33 cellular contexts compared by ENCODE assay signal in the genomic region with DNA sequence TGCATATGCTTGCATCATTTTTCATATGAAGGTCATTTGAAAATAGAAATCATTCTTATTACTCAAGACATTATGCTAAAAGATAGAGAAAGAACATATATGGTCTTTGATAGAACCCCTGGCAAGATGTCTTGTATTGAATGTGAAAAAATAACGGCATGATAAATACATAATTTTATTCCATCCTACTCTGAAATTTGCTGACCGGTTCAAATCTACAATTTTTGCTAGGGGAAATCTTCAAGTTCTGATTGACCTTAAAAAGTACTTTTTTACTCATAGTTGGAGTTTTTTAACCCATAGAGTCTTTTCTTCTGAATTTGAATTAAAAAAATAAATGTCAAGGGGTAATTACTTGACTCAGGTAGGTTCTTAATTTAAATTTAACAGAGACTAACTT.
DNase-seq lines count a peak whose midpoint lies in the region; ATAC-seq, FAIRE-seq and TF ChIP-seq lines count a peak whose summit lies in the region.
"Had no signal": no experiment of that assay in that cellular context is flagged by ENCODE, and none has a peak within 500 bp of the region (broad histone marks: within the 10 kb centered on the region; RNA-seq: fewer than 3 reads in every experiment).

No MANE protein-coding gene starts in this region.

- BruUV-seq in HepG2 (replicated peaks; lab: Mats Ljungman, UMichigan) (no TSS peak), IMR-90 (replicated peaks; lab: Mats Ljungman, UMichigan) (no TSS peak), K562 (replicated peaks; lab: Mats Ljungman, UMichigan) (no TSS peak)

- no peak overlapping the region for H3K27ac ChIP-seq in HepG2 (ENCODE audit: extremely low read length, insufficient read depth, low read length)
- no peak overlapping the region for H3K27ac ChIP-seq in right lobe of liver
- no peak overlapping the region for H3K27ac ChIP-seq in A549
- no peak overlapping the region for H3K27ac ChIP-seq in IMR-90 (ENCODE audit: insufficient read depth, low read length)
- H3K27ac ChIP-seq in K562 (ENCODE audit: extremely low read depth, low read depth, low read length) = no peak overlapping the region
- H3K27ac ChIP-seq: BLaER1; BLaER1 treated with 17β-estradiol and CSF1 and Interleukin-3, amounts not matched to agents 10 nM and 100 nM; C4-2B had no signal

- no peak overlapping the region for H3K4me3 ChIP-seq in HepG2 (replicated peaks in 1 of 3; ENCODE audit: insufficient read depth in 1 of 3, low read depth in 2 of 3, low read length in 3 of 3)
- no peak overlapping the region for H3K4me3 ChIP-seq in right lobe of liver
- H3K4me3 ChIP-seq in A549 = no peak overlapping the region
- no peak overlapping the region for H3K4me3 ChIP-seq in IMR-90 (ENCODE audit: insufficient read depth, low read depth, low read length)
- H3K4me3 ChIP-seq in K562 = no peak overlapping the region
- H3K4me3 ChIP-seq: BLaER1; BLaER1 treated with 17β-estradiol and CSF1 and Interleukin-3, amounts not matched to agents 10 nM and 100 nM had no signal

- TF ChIP-seq EP300 in HepG2 (IDR thresholded peaks at IDR 0.05; ENCODE audit: low read depth in 2 of 2, low read length in 2 of 2) = no peak
- no peak for TF ChIP-seq EP300 in HepG2 (CRISPR knock-in tag; IDR thresholded peaks at IDR 0.05; ENCODE audit: borderline replicate concordance)
- no peak for TF ChIP-seq EP300 in A549 (IDR thresholded peaks at IDR 0.05)
- TF ChIP-seq EP300 in K562 (IDR thresholded peaks at IDR 0.05; ENCODE audit: low read length) = no peak

- ATAC-seq in HepG2 (no peak), right lobe of liver (no peak), A549 (no peak), IMR-90 (ENCODE audit: low read depth) (no peak), K562 (no peak), GM21447 (IDR thresholded peaks at IDR 0.05; ENCODE audit: unreplicated experiment) (no peak)
- ATAC-seq: CD8-positive, alpha-beta T cell had no signal

- no peak overlapping the region for H2BK120ac ChIP-seq in IMR-90 (ENCODE audit: low read depth, low read length)

- TF ChIP-seq CTCF in HepG2 (CRISPR knock-in tag; IDR thresholded peaks at IDR 0.05) = no peak
- TF ChIP-seq CTCF in right lobe of liver (IDR thresholded peaks at IDR 0.05) = no peak
- TF ChIP-seq CTCF in A549 (IDR thresholded peaks at IDR 0.05) = no peak
- TF ChIP-seq CTCF in IMR-90 (conservative IDR thresholded peaks at IDR 0.05; ENCODE audit: low read depth, low read length) = no peak
- TF ChIP-seq CTCF in K562 (IDR thresholded peaks at IDR 0.05 in 2 of 3, conservative IDR thresholded peaks at IDR 0.05 in 1 of 3; ENCODE audit: insufficient read depth in 2 of 3, low read depth in 1 of 3, low read length in 3 of 3) = no peak

- H3K9me1 ChIP-seq in IMR-90 (ENCODE audit: insufficient read depth, low read length) = no peaks in the 10 kb centered on the region
- H3K9me1 ChIP-seq in K562 (ENCODE audit: control insufficient read depth, insufficient read depth, low read length) = no peaks in the 10 kb centered on the region

- H3K4me2 ChIP-seq in HepG2 (ENCODE audit: low read depth, low read length) (no peak overlapping the region), A549 (no peak overlapping the region), IMR-90 (ENCODE audit: low read depth, low read length) (no peak overlapping the region), K562 (ENCODE audit: insufficient read depth, low read length) (no peak overlapping the region)
- H3K4me2 ChIP-seq: BLaER1; BLaER1 treated with 17β-estradiol and CSF1 and Interleukin-3, amounts not matched to agents 10 nM and 100 nM had no signal

- TF ChIP-seq POLR2A in HepG2 (IDR thresholded peaks at IDR 0.05; ENCODE audit: insufficient read depth in 1 of 2, low read depth in 2 of 2, low read length in 2 of 2) = no peak
- TF ChIP-seq POLR2A in right lobe of liver (IDR thresholded peaks at IDR 0.05) = no peak
- no peak for TF ChIP-seq POLR2A in A549 (IDR thresholded peaks at IDR 0.05; ENCODE audit: low read length)
- TF ChIP-seq POLR2A in IMR-90 (IDR thresholded peaks at IDR 0.05; ENCODE audit: low read depth, low read length) = no peak
- TF ChIP-seq POLR2A in K562 (conservative IDR thresholded peaks at IDR 0.05) = no peak

- no peak overlapping the region for H3K23ac ChIP-seq in IMR-90 (ENCODE audit: low read depth, low read length)

- no peak overlapping the region for H3K9ac ChIP-seq in HepG2 (ENCODE audit: insufficient read depth, low read depth, low read length)
- no peak overlapping the region for H3K9ac ChIP-seq in IMR-90 (ENCODE audit: low read depth, low read length)
- H3K9ac ChIP-seq in K562 (ENCODE audit: insufficient read depth in 1 of 2, low read depth in 2 of 2, low read length in 2 of 2) = no peak overlapping the region
- H3K9ac ChIP-seq: BLaER1; BLaER1 treated with 17β-estradiol and CSF1 and Interleukin-3, amounts not matched to agents 10 nM and 100 nM had no signal

- H2AK9ac ChIP-seq in IMR-90 (replicated peaks; ENCODE audit: low read depth, low read length, poor library complexity) = no peak overlapping the region

- DNase-seq in HepG2 (ENCODE audit: low spot score) (no peak), right lobe of liver (no peak), A549 (ENCODE audit: low read depth in 1 of 2, low spot score in 1 of 2) (no peak), IMR-90 (no peak), K562 (ENCODE audit: extremely low read depth in 1 of 4, low spot score in 3 of 4) (no peak), NCI-H446 treated with DMSO at 0.1 percent for 48 hours (lab: John Stamatoyannopoulos, UW) (no peak), NOMO-1 (lab: John Stamatoyannopoulos, UW; ENCODE audit: unreplicated experiment in 2 of 2) (no peak)
- DNase-seq: 8988T; ACHN; AML-193; BE2C; C1 segment of cervical spinal cord; Caco-2; Calu3; CD4-positive, alpha-beta memory T cell; CD4-positive, alpha-beta T cell; CD4-positive, CD25-positive, alpha-beta regulatory T cell; CD8-positive, alpha-beta memory T cell; CD8-positive, alpha-beta T cell; COR-L47; DMS 273 treated with DMSO at 0.1 percent for 48 hours; DMS153; DMS53; DMS79; DMS79 treated with DMSO at 0.1 percent for 48 hours; DND-41; EL had no signal

- H3K79me1 ChIP-seq in IMR-90 (ENCODE audit: low read depth in 1 of 2, low read length in 2 of 2) = no peaks in the 10 kb centered on the region

- no peak overlapping the region for H3K18ac ChIP-seq in IMR-90 (ENCODE audit: low read depth, low read length)

- intact Hi-C loops in HepG2 (cut with micrococcal nuclease; ENCODE audit: unreplicated experiment) = no loop called here
- intact Hi-C loops in right lobe of liver (cut with DNase I) = no loop called here
- intact Hi-C loops in IMR-90 (cut with micrococcal nuclease) = no loop called here
- intact Hi-C loops in K562 (cut with micrococcal nuclease) = no loop called here

- TF ChIP-seq RAD21 in HepG2 (CRISPR knock-in tag; IDR thresholded peaks at IDR 0.05) = no peak
- no peak for TF ChIP-seq RAD21 in A549 (conservative IDR thresholded peaks at IDR 0.05 in 1 of 2, IDR thresholded peaks at IDR 0.05 in 1 of 2)
- no peak for TF ChIP-seq RAD21 in IMR-90 (IDR thresholded peaks at IDR 0.05; ENCODE audit: low read length)
- no peak for TF ChIP-seq RAD21 in K562 (CRISPR knock-in tag; conservative IDR thresholded peaks at IDR 0.05 in 1 of 2, IDR thresholded peaks at IDR 0.05 in 1 of 2)

- no peak overlapping the region for H3K4ac ChIP-seq in IMR-90 (ENCODE audit: low read depth, low read length)

- H2BK20ac ChIP-seq in IMR-90 (ENCODE audit: low read depth, low read length) = no peak overlapping the region

- H3K4me1 ChIP-seq in HepG2 (ENCODE audit: insufficient read depth, low read length) = no peaks in the 10 kb centered on the region
- H3K4me1 ChIP-seq in right lobe of liver = no peaks in the 10 kb centered on the region
- no peaks in the 10 kb centered on the region for H3K4me1 ChIP-seq in A549
- H3K4me1 ChIP-seq in IMR-90 (ENCODE audit: control insufficient read depth, insufficient read depth, low read length) = no peaks in the 10 kb centered on the region
- H3K4me1 ChIP-seq in K562 (replicated peaks in 1 of 2; ENCODE audit: control insufficient read depth in 2 of 2, insufficient read depth in 2 of 2, low read length in 2 of 2) = no peaks in the 10 kb centered on the region
- H3K4me1 ChIP-seq: BE2C; BLaER1; BLaER1 treated with 17β-estradiol and CSF1 and Interleukin-3, amounts not matched to agents 10 nM and 100 nM; Caco-2 had no signal

- no peak for FAIRE-seq in HepG2 (lab: Jason Lieb, UNC)
- FAIRE-seq in A549 (lab: Jason Lieb, UNC) = no peak
- FAIRE-seq in K562 (lab: Jason Lieb, UNC) = no peak
- FAIRE-seq: A204.1, D721Med had no signal

- POLR2A ChIA-PET in HepG2 (lab: Yijun Ruan, JAX) = no interaction called here
- POLR2A ChIA-PET in A549 (lab: Yijun Ruan, JAX) = no interaction called here
- POLR2A ChIA-PET in IMR-90 (lab: Charles Lee; ENCODE audit: unreplicated experiment) = no interaction called here
- POLR2A ChIA-PET in K562 (lab: Yijun Ruan, JAX) = no interaction called here

- WGBS in HepG2 (ENCODE audit: low lambda C conversion rate) = 2% methylated on average over 2 of the region's 2 CpGs
- 59% methylated on average over 2 of the region's 2 CpGs for WGBS in right lobe of liver (ENCODE audit: insufficient coverage, low coverage, low lambda C conversion rate, missing lambda C conversion rate)
- WGBS in A549 (ENCODE audit: missing lambda C conversion rate) = 12% methylated on average over 2 of the region's 2 CpGs
- no CpG with 5 or more reads among the region's 2 CpGs for WGBS in IMR-90 (ENCODE audit: extremely low coverage in 2 of 2, insufficient read length in 1 of 2), 2 experiments
- 0% methylated on average over 2 of the region's 2 CpGs for WGBS in K562 (ENCODE audit: insufficient coverage, low coverage, missing lambda C conversion rate)

- CTCF ChIA-PET in HepG2 (lab: Yijun Ruan, JAX; ENCODE audit: low intra/inter-chr PET ratio, low total read pairs) (no interaction called here), A549 (lab: Yijun Ruan, JAX) (no interaction called here), IMR-90 (lab: Yijun Ruan, JAX) (no interaction called here), K562 (lab: Yijun Ruan, JAX; ENCODE audit: low intra/inter-chr PET ratio) (no interaction called here)

- H4K8ac ChIP-seq in IMR-90 (ENCODE audit: low read depth in 2 of 2, low read length in 2 of 2) = no peak overlapping the region

- H4K5ac ChIP-seq in IMR-90 (ENCODE audit: low read depth, low read length) = no peak overlapping the region

- H2AFZ ChIP-seq in HepG2 (ENCODE audit: low read length) = no peak overlapping the region
- H2AFZ ChIP-seq in IMR-90 (replicated peaks; ENCODE audit: low read length, poor library complexity) = no peak overlapping the region
- H2AFZ ChIP-seq in K562 (ENCODE audit: low read depth, low read length) = no peak overlapping the region

- H3K27me3 ChIP-seq in HepG2 (ENCODE audit: control insufficient read depth in 1 of 2, insufficient read depth in 2 of 2, low read length in 2 of 2) (no peaks in the 10 kb centered on the region), right lobe of liver (no peaks in the 10 kb centered on the region), IMR-90 (ENCODE audit: control insufficient read depth, insufficient read depth, low read length) (no peaks in the 10 kb centered on the region), K562 (ENCODE audit: control insufficient read depth in 2 of 2, insufficient read depth in 2 of 2, low read length in 2 of 2) (no peaks in the 10 kb centered on the region)
- H3K27me3 ChIP-seq: BE2C; BLaER1; BLaER1 treated with 17β-estradiol and CSF1 and Interleukin-3, amounts not matched to agents 10 nM and 100 nM had no signal

- H2BK15ac ChIP-seq in IMR-90 (ENCODE audit: low read depth, low read length) = no peak overlapping the region

- H3K79me2 ChIP-seq in HepG2 (ENCODE audit: insufficient read depth, low read length) = no peaks in the 10 kb centered on the region
- no peaks in the 10 kb centered on the region for H3K79me2 ChIP-seq in K562 (ENCODE audit: control insufficient read depth, insufficient read depth, low read length)

- no peaks in the 10 kb centered on the region for H3K9me3 ChIP-seq in HepG2 (ENCODE audit: low read length)
- H3K9me3 ChIP-seq in right lobe of liver = no peaks in the 10 kb centered on the region
- H3K9me3 ChIP-seq in A549 = no peaks in the 10 kb centered on the region
- 0 out of 2 replicates have a peak, but pooled peaks cover 2% of the 10 kb centered on the region for H3K9me3 ChIP-seq in IMR-90 (ENCODE audit: control insufficient read depth, insufficient read depth, low read length)
- no peaks in the 10 kb centered on the region for H3K9me3 ChIP-seq in K562 (replicated peaks; ENCODE audit: control insufficient read depth, insufficient read depth, low read depth, low read length)
- H3K9me3 ChIP-seq: BE2C; BLaER1; BLaER1 treated with 17β-estradiol and CSF1 and Interleukin-3, amounts not matched to agents 10 nM and 100 nM had no signal

- in situ Hi-C loops in HepG2 (cut with HindIII; ENCODE audit: extremely low pct_ligation_motif_present, low pct_unique_long_range_greater_than_20kb) (no loop called here), IMR-90 (cut with MboI; ENCODE audit: low sequenced_read_pairs) (no loop called here), K562 (cut with MboI) (no loop called here)

- no peaks in the 10 kb centered on the region for H3K36me3 ChIP-seq in HepG2 (replicated peaks in 1 of 2; ENCODE audit: control insufficient read depth in 1 of 2, insufficient read depth in 2 of 2, low read length in 2 of 2)
- no peaks in the 10 kb centered on the region for H3K36me3 ChIP-seq in right lobe of liver
- H3K36me3 ChIP-seq in IMR-90 (ENCODE audit: control insufficient read depth, insufficient read depth, low read length) = no peaks in the 10 kb centered on the region
- no peaks in the 10 kb centered on the region for H3K36me3 ChIP-seq in K562 (ENCODE audit: control insufficient read depth, insufficient read depth, low read length)
- H3K36me3 ChIP-seq: BE2C; BLaER1; BLaER1 treated with 17β-estradiol and CSF1 and Interleukin-3, amounts not matched to agents 10 nM and 100 nM had no signal

- dilution Hi-C loops in IMR-90 (cut with HindIII; ENCODE audit: low sequenced_read_pairs, unreplicated experiment) = no loop called here

- H2AK5ac ChIP-seq in IMR-90 (ENCODE audit: low read depth, low read length) = no peak overlapping the region

- H4K20me1 ChIP-seq in HepG2 (ENCODE audit: insufficient read depth, low read length) (no peaks in the 10 kb centered on the region), IMR-90 (ENCODE audit: insufficient read depth, low read length) (no peaks in the 10 kb centered on the region), K562 (replicated peaks; ENCODE audit: control insufficient read depth, insufficient read depth, low read length) (no peaks in the 10 kb centered on the region)
- H4K20me1 ChIP-seq: BLaER1; BLaER1 treated with 17β-estradiol and CSF1 and Interleukin-3, amounts not matched to agents 10 nM and 100 nM had no signal

- no peak overlapping the region for H4K91ac ChIP-seq in IMR-90 (ENCODE audit: insufficient read depth, low read depth, low read length)

- no peak overlapping the region for H2BK5ac ChIP-seq in IMR-90 (ENCODE audit: low read depth, low read length, poor library complexity, severe bottlenecking)

- H3K14ac ChIP-seq in IMR-90 (replicated peaks; ENCODE audit: low read depth, low read length) = no peak overlapping the region

- no peak overlapping the region for H3K56ac ChIP-seq in IMR-90 (ENCODE audit: extremely low read depth, insufficient read depth, low read length)
